ENCODE assay signal across 11 cellular contexts in genomic region chr6:154319231-154319858, GRCh38. TPM values are rescaled to one million over a fixed set of nuclear protein-coding genes. Genes with fewer than 3 reads are reported as not detected.
DNase-seq lines count a peak whose midpoint lies in the region; ATAC-seq, FAIRE-seq and TF ChIP-seq lines count a peak whose summit lies in the region.
"Had no signal": no experiment of that assay in that cellular context is flagged by ENCODE, and none has a peak within 500 bp of the region (broad histone marks: within the 10 kb centered on the region; RNA-seq: fewer than 3 reads in every experiment).

No MANE protein-coding gene starts in this region.

- peaks cover 5% of the 10 kb centered on the region for H3K4me1 Mint-ChIP-seq in activated T-cell treated with anti-CD3 and anti-CD28 coated beads, Interleukin-2, amount 50 U/mL, for 4 hours (ENCODE audit: low read depth)
- no peaks in the 10 kb centered on the region for H3K4me1 Mint-ChIP-seq in activated CD4-positive, alpha-beta memory T cell treated with anti-CD3 and anti-CD28 coated beads, Interleukin-2, amount 10 ng/mL, durations not matched to agents 7 days and 5 days

- H3K4me1 ChIP-seq in A549: 0 out of 3 replicates have a peak, but pooled peaks cover 3% of the 10 kb centered on the region

- no peak for TF ChIP-seq RAD21 in A549 (conservative IDR thresholded peaks at IDR 0.05 in 1 of 2, IDR thresholded peaks at IDR 0.05 in 1 of 2)

- no peak overlapping the region for H3K4me2 ChIP-seq in A549

- no peak overlapping the region for H3K27ac ChIP-seq in A549
- H3K27ac ChIP-seq: C4-2B, foreskin keratinocyte had no signal

- POLR2A ChIA-PET in A549 (lab: Yijun Ruan, JAX): no interaction called here
- POLR2A ChIA-PET in activated CD4-positive, alpha-beta memory T cell treated with anti-CD3 and anti-CD28 coated beads, Interleukin-2, amount 10 ng/mL, durations not matched to agents 7 days and 5 days (lab: Charles Lee): no interaction called here

- H3K27ac Mint-ChIP-seq in activated CD4-positive, alpha-beta memory T cell treated with anti-CD3 and anti-CD28 coated beads, Interleukin-2, amount 10 ng/mL, durations not matched to agents 7 days and 5 days: no peak overlapping the region
- H3K27ac Mint-ChIP-seq: activated T-helper 1 cell treated with anti-CD3 and anti-CD28 coated beads, Interleukin-12 subunit alpha, Interleukin-12 subunit beta, Interleukin-2, Interleukin-4 antibody, amounts not matched to agents 30 ng/mL and 10 ng/mL and 1 ng/mL, durations not matched to agents 14 hours and 24 hours and 36 hours had no signal

- no peaks in the 10 kb centered on the region for H3K9me3 Mint-ChIP-seq in activated T-cell treated with anti-CD3 and anti-CD28 coated beads, Interleukin-2, amount 50 U/mL, for 4 hours
- no peaks in the 10 kb centered on the region for H3K9me3 Mint-ChIP-seq in activated CD4-positive, alpha-beta memory T cell treated with anti-CD3 and anti-CD28 coated beads, Interleukin-2, amount 10 ng/mL, durations not matched to agents 7 days and 5 days
- H3K9me3 Mint-ChIP-seq: activated T-helper 1 cell treated with anti-CD3 and anti-CD28 coated beads, Interleukin-12 subunit alpha, Interleukin-12 subunit beta, Interleukin-2, Interleukin-4 antibody, amounts not matched to agents 30 ng/mL and 10 ng/mL and 1 ng/mL, durations not matched to agents 14 hours and 24 hours and 36 hours had no signal

- no peak for ATAC-seq in A549
- ATAC-seq in GM21367 (IDR thresholded peaks at IDR 0.05; ENCODE audit: unreplicated experiment): peak; percentile 45
- ATAC-seq in activated T-cell treated with anti-CD3 and anti-CD28 coated beads, Interleukin-2, amount 50 U/mL, for 4 hours: no peak
- ATAC-seq: foreskin keratinocyte had no signal

- TF ChIP-seq EP300 in A549 (IDR thresholded peaks at IDR 0.05): no peak

- no peak for TF ChIP-seq POLR2A in A549 (IDR thresholded peaks at IDR 0.05; ENCODE audit: low read length)

- CTCF ChIA-PET in A549 (lab: Yijun Ruan, JAX): no interaction called here
- CTCF ChIA-PET in activated CD4-positive, alpha-beta memory T cell treated with anti-CD3 and anti-CD28 coated beads, Interleukin-2, amount 10 ng/mL, durations not matched to agents 7 days and 5 days (lab: Charles Lee): no interaction called here

- no peak overlapping the region for H3K4me3 Mint-ChIP-seq in activated T-cell treated with anti-CD3 and anti-CD28 coated beads, Interleukin-2, amount 50 U/mL, for 4 hours
- no peak overlapping the region for H3K4me3 Mint-ChIP-seq in activated CD4-positive, alpha-beta memory T cell treated with anti-CD3 and anti-CD28 coated beads, Interleukin-2, amount 10 ng/mL, durations not matched to agents 7 days and 5 days
- H3K4me3 Mint-ChIP-seq: activated T-helper 1 cell treated with anti-CD3 and anti-CD28 coated beads, Interleukin-12 subunit alpha, Interleukin-12 subunit beta, Interleukin-2, Interleukin-4 antibody, amounts not matched to agents 30 ng/mL and 10 ng/mL and 1 ng/mL, durations not matched to agents 14 hours and 24 hours and 36 hours had no signal

- TF ChIP-seq CTCF in A549 (IDR thresholded peaks at IDR 0.05) (no peak), foreskin fibroblast (IDR thresholded peaks at IDR 0.05; ENCODE audit: low read depth, low read length) (no peak)

- 70% methylated on average over 8 of the region's 8 CpGs for WGBS in A549 (ENCODE audit: missing lambda C conversion rate)

- H3K4me3 ChIP-seq in A549 (no peak overlapping the region), foreskin fibroblast (ENCODE audit: low read depth in 1 of 2, low read length in 2 of 2) (peak overlapping the region in 1 of 2 donors; percentile 26)

- peaks cover 2% of the 10 kb centered on the region for H3K27me3 Mint-ChIP-seq in activated T-cell treated with anti-CD3 and anti-CD28 coated beads, Interleukin-2, amount 50 U/mL, for 4 hours (ENCODE audit: low read depth)
- peaks cover 5% of the 10 kb centered on the region for H3K27me3 Mint-ChIP-seq in activated CD4-positive, alpha-beta memory T cell treated with anti-CD3 and anti-CD28 coated beads, Interleukin-2, amount 10 ng/mL, durations not matched to agents 7 days and 5 days

- FAIRE-seq in A549 (lab: Jason Lieb, UNC): no peak

- no peaks in the 10 kb centered on the region for H3K9me3 ChIP-seq in A549

- no peaks in the 10 kb centered on the region for H3K36me3 Mint-ChIP-seq in activated T-cell treated with anti-CD3 and anti-CD28 coated beads, Interleukin-2, amount 50 U/mL, for 4 hours (ENCODE audit: insufficient read depth)
- H3K36me3 Mint-ChIP-seq in activated CD4-positive, alpha-beta memory T cell treated with anti-CD3 and anti-CD28 coated beads, Interleukin-2, amount 10 ng/mL, durations not matched to agents 7 days and 5 days (ENCODE audit: low read depth): no peaks in the 10 kb centered on the region

- DNase-seq in A549 (ENCODE audit: low read depth in 1 of 2, low spot score in 1 of 2) (no peak), NCI-H526 treated with DMSO at 0.1 percent for 48 hours (lab: John Stamatoyannopoulos, UW) (peak; percentile 14), foreskin fibroblast (peak; percentile 73 to 83), NCI-H187 treated with DMSO at 0.1 percent for 48 hours (lab: John Stamatoyannopoulos, UW) (no peak), Ammon's horn (ENCODE audit: low spot score) (no peak)
- no peak for DNase-seq in activated T-cell treated with anti-CD3 and anti-CD28 coated beads, Interleukin-2, amount 50 U/mL, for 4 hours
- DNase-seq in activated CD4-positive, alpha-beta memory T cell treated with anti-CD3 and anti-CD28 coated beads, Interleukin-2, amount 10 ng/mL, durations not matched to agents 7 days and 5 days: no peak
- DNase-seq: foreskin keratinocyte had no signal

TF ChIP-seq in A549, 52 proteins besides CTCF, POLR2A, EP300 and RAD21:
- TF ChIP-seq KDM5A (IDR thresholded peaks at IDR 0.05) (no peak), MAFK (IDR thresholded peaks at IDR 0.05; ENCODE audit: partially characterized antibody) (peak; percentile 2), ELK1 (IDR thresholded peaks at IDR 0.05; ENCODE audit: low read depth, low read length) (no peak), JUN (IDR thresholded peaks at IDR 0.05) (no peak), HOXB13 (CRISPR knock-in tag; IDR thresholded peaks at IDR 0.05; ENCODE audit: low read depth) (no peak), MYC (IDR thresholded peaks at IDR 0.05; ENCODE audit: borderline replicate concordance, low read length) (no peak), CEBPB (IDR thresholded peaks at IDR 0.05) (no peak)

RNA-seq across cellular contexts. Expression of gene IPCEF1, which starts 37.3 kb away (rescaled TPM):
- polyA plus RNA-seq in A549 (2011; rRNA removed) (0.01 TPM in 1 of 2 replicates, not detected in the other), A549 (2017; fragmentation: RNase III; extraction: RNeasy Plus Mini Kit Qiagen cat#74134 plus additional on column Dnase treatment) (not detected in 3 replicates)
- not detected in 2 replicates for polyA plus RNA-seq in A549 (2012; cell fraction: cytosol; rRNA removed)
- 0.01 TPM in 2 replicates for polyA plus RNA-seq in A549 (2012; cell fraction: nucleus; rRNA removed)
- polyA minus RNA-seq in A549 (2011; rRNA and poly(A)+ RNA removed): not detected in 2 replicates
- total RNA-seq in activated T-cell treated with anti-CD3 and anti-CD28 coated beads, Interleukin-2, amount 50 U/mL, for 4 hours: 10 to 100 TPM in 1 of 3 donors, 1 to 10 TPM in 2; 7.5 to 13.5 (median 9.7) TPM
- total RNA-seq in activated CD4-positive, alpha-beta memory T cell treated with anti-CD3 and anti-CD28 coated beads, Interleukin-2, amount 10 ng/mL, durations not matched to agents 7 days and 5 days: 10 to 100 TPM; 13.8 to 20.3 TPM
- total RNA-seq: foreskin keratinocyte had no signal
- polyA plus RNA-seq: foreskin keratinocyte had no signal

Comparison
In these comparisons a context has a peak if more than half of its experiments do, and no peak if none do; other contexts are left out.
1. DNase-seq: peak in NCI-H526 treated with DMSO at 0.1 percent for 48 hours (single experiment) and foreskin fibroblast (2 of 2); none in A549 (0 of 2), NCI-H187 treated with DMSO at 0.1 percent for 48 hours (single experiment), Ammon's horn (single experiment), activated T-cell treated with anti-CD3 and anti-CD28 coated beads, Interleukin-2, amount 50 U/mL, for 4 hours (single experiment) and activated CD4-positive, alpha-beta memory T cell treated with anti-CD3 and anti-CD28 coated beads, Interleukin-2, amount 10 ng/mL, durations not matched to agents 7 days and 5 days (single experiment).